Comparison of ENCODE assay signal across 8 cellular contexts in genomic region chr5:6715758-6716633, GRCh38. TPM values are rescaled to one million over a fixed set of nuclear protein-coding genes. Genes with fewer than 3 reads are reported as not detected.
DNase-seq lines count a peak whose midpoint lies in the region; ATAC-seq lines count a peak whose summit lies in the region.

No MANE protein-coding gene starts in this region.

- intact Hi-C loops in left colon (cut with DNase I, micrococcal nuclease), result no loop called here

- peaks cover 11% of the 10 kb centered on the region for H3K4me1 ChIP-seq in iPS-15b (ENCODE audit: control insufficient read depth, insufficient read depth, low read length)

- H3K4me3 ChIP-seq in iPS-15b (ENCODE audit: low read depth, low read length), result peak overlapping the region; percentile 58

- peaks cover 5% of the 10 kb centered on the region for H3K36me3 ChIP-seq in iPS-15b (ENCODE audit: control insufficient read depth, insufficient read depth, low read length)

- no peak for ATAC-seq in left colon

- peak overlapping the region; percentile 79 for H3K9ac ChIP-seq in iPS-15b (ENCODE audit: low read depth, low read length)

- DNase-seq in SIG-M5 treated with dmso at 0.1 percent for 504 hours (lab: John Stamatoyannopoulos, UW; ENCODE audit: unreplicated experiment) (peak; percentile 64), SIG-M5 (lab: John Stamatoyannopoulos, UW) (no peak), NCI-H146 treated with DMSO at 0.1 percent for 48 hours (lab: John Stamatoyannopoulos, UW; ENCODE audit: unreplicated experiment) (no peak), H4 (ENCODE audit: low spot score) (no peak), left colon (no peak)
- peak; percentile 24 for DNase-seq in activated CD4-positive, alpha-beta T cell treated with anti-CD3 and anti-CD28 coated beads for 4 hours
- peak in 5 of 6 experiments; percentile 8 to 58 (median 37) for DNase-seq in stimulated activated naive CD4-positive, alpha-beta T cell (lab: John Stamatoyannopoulos, UW)

- peaks cover 9% of the 10 kb centered on the region for H3K27me3 ChIP-seq in iPS-15b (ENCODE audit: control insufficient read depth, insufficient read depth, low read length)

- H3K9me3 ChIP-seq in iPS-15b (ENCODE audit: control insufficient read depth, insufficient read depth, low read length), result no peaks in the 10 kb centered on the region

RNA-seq across cellular contexts. Expression of gene TENT4A, which starts 2.8 kb away (rescaled TPM):
- 3.9 and 6.2 TPM in 2 replicates for total RNA-seq in H4 (2014; rRNA removed; shearing (Covaris generic))
- total RNA-seq in left colon, result 10 to 100 TPM; 16.5 to 18.5 TPM

Comparison
In these comparisons a context has a peak if more than half of its experiments do, and no peak if none do; other contexts are left out.
1. DNase-seq: peak in SIG-M5 treated with dmso at 0.1 percent for 504 hours (single experiment), activated CD4-positive, alpha-beta T cell treated with anti-CD3 and anti-CD28 coated beads for 4 hours (2 of 2) and stimulated activated naive CD4-positive, alpha-beta T cell (5 of 6); none in SIG-M5 (single experiment), NCI-H146 treated with DMSO at 0.1 percent for 48 hours (single experiment), H4 (single experiment) and left colon (0 of 2).